Comparison of ENCODE assay signal across 22 cellular contexts in genomic region chr17:56468840-56469239, GRCh38.
DNase-seq lines count a peak whose midpoint lies in the region; ATAC-seq and TF ChIP-seq lines count a peak whose summit lies in the region.
"Had no signal": no experiment of that assay in that cellular context is flagged by ENCODE, and none has a peak within 500 bp of the region (broad histone marks: within the 10 kb centered on the region; RNA-seq: fewer than 3 reads in every experiment).

No MANE protein-coding gene starts in this region.

- H3K4me3 Mint-ChIP-seq in HFFc6, result no peak overlapping the region
- H3K4me3 Mint-ChIP-seq: CD14-positive monocyte; CD4-positive, alpha-beta T cell; CD8-positive, alpha-beta memory T cell had no signal

- WGBS in esophagus muscularis mucosa, result 89% methylated on average over 2 of the region's 2 CpGs

- no peak overlapping the region for H3K4me3 ChIP-seq in RWPE2 (ENCODE audit: severe bottlenecking)
- no peak overlapping the region for H3K4me3 ChIP-seq in esophagus muscularis mucosa
- H3K4me3 ChIP-seq: A549; BLaER1 treated with 17β-estradiol and CSF1 and Interleukin-3, amounts not matched to agents 10 nM and 100 nM; GM12878; HAP-1 had no signal

- peaks cover 1% of the 10 kb centered on the region; the same call in 1 of the 2 replicates for H3K27me3 Mint-ChIP-seq in HFFc6 (ENCODE audit: insufficient read depth)
- H3K27me3 Mint-ChIP-seq: CD4-positive, alpha-beta T cell had no signal

- H3K9me3 ChIP-seq in RWPE2 (ENCODE audit: severe bottlenecking), result no peaks in the 10 kb centered on the region
- no peaks in the 10 kb centered on the region for H3K9me3 ChIP-seq in esophagus muscularis mucosa
- H3K9me3 ChIP-seq: BE2C, HAP-1 had no signal

- H3K36me3 ChIP-seq in RWPE2 (ENCODE audit: low read depth), result no peaks in the 10 kb centered on the region
- no peaks in the 10 kb centered on the region for H3K36me3 ChIP-seq in esophagus muscularis mucosa
- H3K36me3 ChIP-seq: BE2C; BLaER1 treated with 17β-estradiol and CSF1 and Interleukin-3, amounts not matched to agents 10 nM and 100 nM; HAP-1 had no signal

- TF ChIP-seq POLR2A in esophagus muscularis mucosa (IDR thresholded peaks at IDR 0.05; ENCODE audit: low read depth), result no peak

- no peaks in the 10 kb centered on the region for H3K27me3 ChIP-seq in RWPE2 (ENCODE audit: insufficient read depth, poor library complexity, severe bottlenecking)
- H3K27me3 ChIP-seq in esophagus muscularis mucosa, result no peaks in the 10 kb centered on the region
- H3K27me3 ChIP-seq: BE2C; BLaER1 treated with 17β-estradiol and CSF1 and Interleukin-3, amounts not matched to agents 10 nM and 100 nM had no signal

- H3K36me3 Mint-ChIP-seq in HFFc6 (ENCODE audit: low read depth), result peaks cover 10% of the 10 kb centered on the region; the same call in 1 of the 2 replicates
- H3K36me3 Mint-ChIP-seq: CD14-positive monocyte; CD8-positive, alpha-beta memory T cell had no signal

- no peak for TF ChIP-seq CTCF in RWPE2 (IDR thresholded peaks at IDR 0.05; ENCODE audit: poor library complexity, severe bottlenecking)
- no peak for TF ChIP-seq CTCF in esophagus muscularis mucosa (IDR thresholded peaks at IDR 0.05)
- no peak for TF ChIP-seq CTCF in HFFc6 (IDR thresholded peaks at IDR 0.05)

- ATAC-seq in RWPE2 (ENCODE audit: low read depth), result peak; percentile 83
- ATAC-seq: A549, GM12878 had no signal

- H3K4me1 ChIP-seq in RWPE2 (ENCODE audit: insufficient read depth, poor library complexity, severe bottlenecking) (no peaks in the 10 kb centered on the region), esophagus muscularis mucosa (no peaks in the 10 kb centered on the region)
- H3K4me1 ChIP-seq: A549; BE2C; BLaER1 treated with 17β-estradiol and CSF1 and Interleukin-3, amounts not matched to agents 10 nM and 100 nM; HAP-1 had no signal

- intact Hi-C loops in esophagus muscularis mucosa (cut with DNase I), result no loop called here

- TF ChIP-seq EP300 in esophagus muscularis mucosa (IDR thresholded peaks at IDR 0.05), result no peak

- DNase-seq in NCI-H2171 (lab: John Stamatoyannopoulos, UW), result peak; percentile 22
- DNase-seq in RWPE2 (ENCODE audit: low spot score), result no peak
- DNase-seq in esophagus muscularis mucosa (ENCODE audit: extremely low spot score), result peak; percentile 21
- DNase-seq in NCI-H526 (lab: John Stamatoyannopoulos, UW), result no peak
- DNase-seq in OCI-M1 (lab: John Stamatoyannopoulos, UW), result no peak
- no peak for DNase-seq in HFFc6
- DNase-seq: 8988T; ACHN; AML-193; BE2C; CD4-positive, alpha-beta T cell; CD8-positive, alpha-beta memory T cell; DMS 273 treated with DMSO at 0.1 percent for 48 hours; DMS79; EL; GDM1; GOT3 had no signal

- peak overlapping the region; percentile 16 for H3K27ac ChIP-seq in RWPE2 (ENCODE audit: poor library complexity, severe bottlenecking)
- H3K27ac ChIP-seq in esophagus muscularis mucosa (replicated peaks in 1 of 4), result no peak overlapping the region
- H3K27ac ChIP-seq: A549; BLaER1 treated with 17β-estradiol and CSF1 and Interleukin-3, amounts not matched to agents 10 nM and 100 nM had no signal

- H3K4me1 Mint-ChIP-seq in HFFc6 (ENCODE audit: low read depth), result no peaks in the 10 kb centered on the region
- H3K4me1 Mint-ChIP-seq: CD14-positive monocyte; CD8-positive, alpha-beta memory T cell had no signal

- H3K27ac Mint-ChIP-seq in HFFc6, result no peak overlapping the region
- H3K27ac Mint-ChIP-seq: CD14-positive monocyte; CD4-positive, alpha-beta T cell; CD8-positive, alpha-beta memory T cell had no signal

- H3K9me3 Mint-ChIP-seq in HFFc6, result no peaks in the 10 kb centered on the region; the same call in 1 of the 2 replicates

Comparison
In these comparisons a context has a peak if more than half of its experiments do, and no peak if none do; other contexts are left out.
1. DNase-seq: peak in NCI-H2171 (single experiment) and esophagus muscularis mucosa (single experiment); none in RWPE2 (single experiment), NCI-H526 (0 of 2), OCI-M1 (single experiment) and HFFc6 (single experiment).